ENCODE assay signal across 20 cellular contexts in genomic region chr3:3639078-3639477, GRCh38.
DNase-seq lines count a peak whose midpoint lies in the region; ATAC-seq, FAIRE-seq and TF ChIP-seq lines count a peak whose summit lies in the region.
"Had no signal": no experiment of that assay in that cellular context is flagged by ENCODE, and none has a peak within 500 bp of the region (broad histone marks: within the 10 kb centered on the region; RNA-seq: fewer than 3 reads in every experiment).

No MANE protein-coding gene starts in this region.

- H3K27me3 ChIP-seq in K562 (ENCODE audit: control insufficient read depth in 2 of 2, insufficient read depth in 2 of 2, low read length in 2 of 2): no peaks in the 10 kb centered on the region
- H3K27me3 ChIP-seq in naive thymus-derived CD4-positive, alpha-beta T cell (ENCODE audit: control insufficient read depth in 2 of 2, insufficient read depth in 2 of 2, low read length in 2 of 2): no peaks in the 10 kb centered on the region
- no peaks in the 10 kb centered on the region for H3K27me3 ChIP-seq in esophagus squamous epithelium
- H3K27me3 ChIP-seq: BLaER1 had no signal

- no peaks in the 10 kb centered on the region for H3K36me3 Mint-ChIP-seq in naive thymus-derived CD4-positive, alpha-beta T cell
- H3K36me3 Mint-ChIP-seq: CD4-positive, CD25-positive, alpha-beta regulatory T cell; CD8-positive, alpha-beta T cell had no signal

- ATAC-seq in K562: no peak
- no peak for ATAC-seq in naive thymus-derived CD4-positive, alpha-beta T cell
- ATAC-seq: CD8-positive, alpha-beta T cell had no signal

- DNase-seq in K562 (ENCODE audit: extremely low read depth in 1 of 4, low spot score in 3 of 4): no peak
- DNase-seq in frontal cortex (ENCODE audit: low spot score in 2 of 2): no peak
- no peak for DNase-seq in putamen (ENCODE audit: low spot score)
- DNase-seq in naive thymus-derived CD4-positive, alpha-beta T cell: no peak
- DNase-seq in esophagus squamous epithelium (lab: John Stamatoyannopoulos, UW): no peak
- DNase-seq: Caco-2; CD4-positive, CD25-positive, alpha-beta regulatory T cell; CD8-positive, alpha-beta T cell; DMS153; DND-41; GDM1; GOT3; HFFc6 had no signal

- H3K9me3 ChIP-seq in K562 (replicated peaks; ENCODE audit: control insufficient read depth, insufficient read depth, low read depth, low read length): peaks cover 1% of the 10 kb centered on the region
- H3K9me3 ChIP-seq in naive thymus-derived CD4-positive, alpha-beta T cell (ENCODE audit: control insufficient read depth in 2 of 3, low read length in 3 of 3): no peaks in the 10 kb centered on the region
- H3K9me3 ChIP-seq in esophagus squamous epithelium: no peaks in the 10 kb centered on the region
- H3K9me3 ChIP-seq: BLaER1, Caco-2, HAP-1 had no signal

- intact Hi-C loops in K562 (cut with micrococcal nuclease) (no loop called here), esophagus squamous epithelium (cut with DNase I) (no loop called here)
- intact Hi-C loops in naive thymus-derived CD4-positive, alpha-beta T cell (cut with micrococcal nuclease): no loop called here

- no peak overlapping the region for H2AFZ ChIP-seq in K562 (ENCODE audit: low read depth, low read length)

- FAIRE-seq in G401.6 (lab: Jason Lieb, UNC): peak; percentile 8
- no peak for FAIRE-seq in K562 (lab: Jason Lieb, UNC)
- FAIRE-seq in frontal cortex (lab: Jason Lieb, UNC): peak; percentile 86
- FAIRE-seq: GM12891, H54 had no signal

- H3K4me1 ChIP-seq in K562 (replicated peaks in 1 of 2; ENCODE audit: control insufficient read depth in 2 of 2, insufficient read depth in 2 of 2, low read length in 2 of 2) (no peaks in the 10 kb centered on the region), esophagus squamous epithelium (no peaks in the 10 kb centered on the region)
- H3K4me1 ChIP-seq in naive thymus-derived CD4-positive, alpha-beta T cell (ENCODE audit: control insufficient read depth in 2 of 2, insufficient read depth in 2 of 2, low read length in 2 of 2): no peaks in the 10 kb centered on the region
- H3K4me1 ChIP-seq: BLaER1, HAP-1 had no signal

- H3K4me2 ChIP-seq in K562 (ENCODE audit: insufficient read depth, low read length): no peak overlapping the region
- H3K4me2 ChIP-seq: BLaER1 had no signal

- TF ChIP-seq CTCF in K562 (IDR thresholded peaks at IDR 0.05 in 2 of 3, conservative IDR thresholded peaks at IDR 0.05 in 1 of 3; ENCODE audit: insufficient read depth in 2 of 3, low read depth in 1 of 3, low read length in 3 of 3) (no peak), esophagus squamous epithelium (IDR thresholded peaks at IDR 0.05) (no peak)

- H3K4me1 Mint-ChIP-seq in naive thymus-derived CD4-positive, alpha-beta T cell: peaks cover 0 to 1% (median 0%) of the 10 kb centered on the region in 7 donors
- H3K4me1 Mint-ChIP-seq: CD4-positive, CD25-positive, alpha-beta regulatory T cell had no signal

- BruUV-seq in K562 (replicated peaks; lab: Mats Ljungman, UMichigan): no TSS peak

- no peak overlapping the region for H3K4me3 Mint-ChIP-seq in naive thymus-derived CD4-positive, alpha-beta T cell
- H3K4me3 Mint-ChIP-seq: B cell; CD4-positive, CD25-positive, alpha-beta regulatory T cell; CD8-positive, alpha-beta T cell; HFFc6 had no signal

- H4K20me1 ChIP-seq in K562 (replicated peaks; ENCODE audit: control insufficient read depth, insufficient read depth, low read length): no peaks in the 10 kb centered on the region
- H4K20me1 ChIP-seq: BLaER1 had no signal

- H3K27ac Mint-ChIP-seq in naive thymus-derived CD4-positive, alpha-beta T cell: no peak overlapping the region
- H3K27ac Mint-ChIP-seq: B cell; CD4-positive, CD25-positive, alpha-beta regulatory T cell; CD8-positive, alpha-beta T cell; HFFc6 had no signal

- WGBS in K562 (ENCODE audit: insufficient coverage, low coverage, missing lambda C conversion rate): 0% methylated on average over 2 of the region's 2 CpGs
- 84 to 91% methylated on average over 2 of the region's 2 CpGs for WGBS in esophagus squamous epithelium, 2 donors

- no peaks in the 10 kb centered on the region for H3K79me2 ChIP-seq in K562 (ENCODE audit: control insufficient read depth, insufficient read depth, low read length)

- CTCF ChIA-PET in K562 (lab: Yijun Ruan, JAX; ENCODE audit: low intra/inter-chr PET ratio): no interaction called here
- CTCF ChIA-PET in naive thymus-derived CD4-positive, alpha-beta T cell (lab: Charles Lee): no interaction called here

- TF ChIP-seq POLR2A in K562 (conservative IDR thresholded peaks at IDR 0.05) (no peak), esophagus squamous epithelium (IDR thresholded peaks at IDR 0.05) (no peak)

- no peak for TF ChIP-seq RAD21 in K562 (CRISPR knock-in tag; conservative IDR thresholded peaks at IDR 0.05 in 1 of 2, IDR thresholded peaks at IDR 0.05 in 1 of 2)

- TF ChIP-seq EP300 in K562 (IDR thresholded peaks at IDR 0.05; ENCODE audit: low read length): no peak

- H3K27ac ChIP-seq in K562 (ENCODE audit: extremely low read depth, low read depth, low read length) (no peak overlapping the region), esophagus squamous epithelium (no peak overlapping the region)
- H3K27ac ChIP-seq in naive thymus-derived CD4-positive, alpha-beta T cell (ENCODE audit: low read depth, low read length): no peak overlapping the region
- H3K27ac ChIP-seq: BLaER1, C4-2B had no signal

- no peak overlapping the region for H3K4me3 ChIP-seq in K562
- H3K4me3 ChIP-seq in naive thymus-derived CD4-positive, alpha-beta T cell (ENCODE audit: low read length): no peak overlapping the region
- no peak overlapping the region for H3K4me3 ChIP-seq in esophagus squamous epithelium
- H3K4me3 ChIP-seq: BLaER1, HAP-1 had no signal

- POLR2A ChIA-PET in K562 (lab: Yijun Ruan, JAX): no interaction called here
- POLR2A ChIA-PET in naive thymus-derived CD4-positive, alpha-beta T cell (lab: Charles Lee): no interaction called here

- no peaks in the 10 kb centered on the region for H3K9me1 ChIP-seq in K562 (ENCODE audit: control insufficient read depth, insufficient read depth, low read length)

- no peak overlapping the region for H3K9ac ChIP-seq in K562 (ENCODE audit: insufficient read depth in 1 of 2, low read depth in 2 of 2, low read length in 2 of 2)
- H3K9ac ChIP-seq: BLaER1 had no signal

- no peaks in the 10 kb centered on the region for H3K9me3 Mint-ChIP-seq in naive thymus-derived CD4-positive, alpha-beta T cell
- H3K9me3 Mint-ChIP-seq: CD8-positive, alpha-beta T cell had no signal

- H3K27me3 Mint-ChIP-seq in naive thymus-derived CD4-positive, alpha-beta T cell: peaks cover 0 to 5% (median 2%) of the 10 kb centered on the region in 5 donors
- H3K27me3 Mint-ChIP-seq: CD4-positive, CD25-positive, alpha-beta regulatory T cell had no signal

- H3K36me3 ChIP-seq in K562 (ENCODE audit: control insufficient read depth, insufficient read depth, low read length) (no peaks in the 10 kb centered on the region), esophagus squamous epithelium (no peaks in the 10 kb centered on the region)
- no peaks in the 10 kb centered on the region for H3K36me3 ChIP-seq in naive thymus-derived CD4-positive, alpha-beta T cell (ENCODE audit: control insufficient read depth in 2 of 3, insufficient read depth in 3 of 3, low read length in 3 of 3)
- H3K36me3 ChIP-seq: BLaER1, HAP-1 had no signal

- in situ Hi-C loops in K562 (cut with MboI): no loop called here

TF ChIP-seq in K562, 482 proteins besides CTCF, POLR2A, EP300 and RAD21 (continues in another document):
- TF ChIP-seq ZNF384 (IDR thresholded peaks at IDR 0.05; ENCODE audit: low read depth, low read length): no peak
- no peak for TF ChIP-seq HOMEZ (CRISPR knock-in tag; IDR thresholded peaks at IDR 0.05)
- no peak for TF ChIP-seq TCFL5 (CRISPR knock-in tag; conservative IDR thresholded peaks at IDR 0.05)
- TF ChIP-seq ZNF280A (IDR thresholded peaks at IDR 0.05; ENCODE audit: low read depth, partially characterized antibody): no peak
- peak; percentile 27; the same call in 1 of the 2 replicates for TF ChIP-seq C11orf30 (IDR thresholded peaks at IDR 0.05; ENCODE audit: low read depth)
- TF ChIP-seq ZBTB17 (CRISPR knock-in tag; IDR thresholded peaks at IDR 0.05): no peak
- no peak for TF ChIP-seq FOXJ3 (CRISPR knock-in tag; IDR thresholded peaks at IDR 0.05)
- no peak for TF ChIP-seq POLR2G (IDR thresholded peaks at IDR 0.05; ENCODE audit: low read depth, low read length)
- no peak for TF ChIP-seq TFAP4 (CRISPR knock-in tag; IDR thresholded peaks at IDR 0.05; ENCODE audit: borderline replicate concordance)
- no peak for TF ChIP-seq SRSF3 (IDR thresholded peaks at IDR 0.05; ENCODE audit: insufficient read depth, low read length)
- peak; percentile 26; the same call in 1 of the 2 replicates for TF ChIP-seq MAFF (IDR thresholded peaks at IDR 0.05; ENCODE audit: low read length)
